21 cellular contexts compared by ENCODE assay signal in genomic region chr5:151449836-151450235, GRCh38. TPM values are rescaled to one million over a fixed set of nuclear protein-coding genes. Genes with fewer than 3 reads are reported as not detected.
A peak's percentile ranks its signal among the peaks of the same experiment; 100 is the strongest.
DNase-seq lines count a peak whose midpoint lies in the region; ATAC-seq, FAIRE-seq and TF ChIP-seq lines count a peak whose summit lies in the region.
"Had no signal": no experiment of that assay in that cellular context is flagged by ENCODE, and none has a peak within 500 bp of the region (broad histone marks: within the 10 kb centered on the region; RNA-seq: fewer than 3 reads in every experiment).

No MANE protein-coding gene starts in this region.

- CTCF ChIA-PET in H1 (lab: Charles Lee; ENCODE audit: partially characterized antibody), result interaction anchor here (0.7 to 8.0 kb wide), 13 partner anchors 11 to 314 kb away, joined by 3 to 136 read pairs (median 4); no protein-coding TSS in a partner anchor

- no peak for DNase-seq in GM12892 (ENCODE audit: insufficient read length)
- peak; percentile 85 for DNase-seq in NCI-H524 treated with DMSO at 0.1 percent for 48 hours (lab: John Stamatoyannopoulos, UW)
- no peak for DNase-seq in H1 (ENCODE audit: low read depth in 1 of 2, low spot score in 2 of 2)
- DNase-seq in smooth muscle cell (lab: John Stamatoyannopoulos, UW; ENCODE audit: unreplicated experiment), result no peak
- DNase-seq in SKM-1 (lab: John Stamatoyannopoulos, UW; ENCODE audit: unreplicated experiment), result no peak
- DNase-seq: activated CD4-positive, alpha-beta T cell treated with anti-CD3 and anti-CD28 coated beads for 48 hours; activated naive CD4-positive, alpha-beta T cell; activated T-cell treated with anti-CD3 and anti-CD28 coated beads, Interleukin-2, amount 50 U/mL, for 4 hours; cerebellar nuclear complex; midbrain; natural killer cell; NCI-H2029; NCI-H2227 treated with DMSO at 0.1 percent for 48 hours; NCI-H82; stimulated activated CD4-positive, alpha-beta T cell treated with anti-CD3 and anti-CD28 coated beads, Interleukin-4, amount 100 ng/mL, for 1 hour; substantia nigra; upper lobe of right lung had no signal

- peak; percentile 50 for FAIRE-seq in GM12892 (lab: Jason Lieb, UNC)
- FAIRE-seq in H1 (lab: Jason Lieb, UNC), result no peak

- H3K79me1 ChIP-seq in H1 (ENCODE audit: low read depth, low read length), result 0 out of 2 replicates have a peak, but pooled peaks cover 3% of the 10 kb centered on the region

- no peak overlapping the region for H2BK5ac ChIP-seq in H1 (ENCODE audit: low read depth, low read length)

- H3K4me3 ChIP-seq in H1 (ENCODE audit: extremely low read depth in 1 of 4, insufficient read depth in 2 of 4, low read depth in 3 of 4, low read length in 4 of 4) (no peak overlapping the region), smooth muscle cell (no peak overlapping the region)
- H3K4me3 ChIP-seq: GM23338, upper lobe of right lung had no signal

- no peak for ATAC-seq in HG03565 (IDR thresholded peaks at IDR 0.05; ENCODE audit: unreplicated experiment)
- ATAC-seq in GM18505 (IDR thresholded peaks at IDR 0.05; ENCODE audit: unreplicated experiment), result no peak
- ATAC-seq: activated T-cell treated with anti-CD3 and anti-CD28 coated beads, Interleukin-2, amount 50 U/mL, for 4 hours; GM23338; natural killer cell; upper lobe of right lung had no signal

- H4K8ac ChIP-seq in H1 (ENCODE audit: extremely low read depth, insufficient read depth, low read length), result no peak overlapping the region

- H4K20me1 ChIP-seq in H1 (replicated peaks in 1 of 2; ENCODE audit: control insufficient read depth in 1 of 2, insufficient read depth in 2 of 2, low read length in 2 of 2) (no peaks in the 10 kb centered on the region), smooth muscle cell (ENCODE audit: low read depth) (peaks cover 13% of the 10 kb centered on the region)

- no peak for TF ChIP-seq CTCF in H1 (IDR thresholded peaks at IDR 0.05; ENCODE audit: control extremely low read depth in 1 of 3, insufficient read depth in 1 of 3, low read depth in 1 of 3, low read length in 3 of 3)
- no peak for TF ChIP-seq CTCF in smooth muscle cell (IDR thresholded peaks at IDR 0.05; ENCODE audit: borderline replicate concordance, insufficient read depth, poor library complexity, severe bottlenecking)

- TF ChIP-seq POLR2A in GM12892 (IDR thresholded peaks at IDR 0.05; ENCODE audit: low read depth, low read length) (no peak), H1 (IDR thresholded peaks at IDR 0.05; ENCODE audit: control extremely low read depth in 1 of 2, low read depth in 2 of 2, low read length in 2 of 2) (no peak), GM18505 (IDR thresholded peaks at IDR 0.05; ENCODE audit: borderline replicate concordance, extremely low read depth, insufficient read depth, insufficient read length) (no peak)

- H3K18ac ChIP-seq in H1 (ENCODE audit: extremely low read depth, low read length), result no peak overlapping the region

- POLR2A ChIA-PET in H1 (lab: Charles Lee; ENCODE audit: partially characterized antibody), result interaction anchor here (1.1 kb wide), 1 partner anchor 10 kb away, joined by 3 read pairs; no protein-coding TSS in a partner anchor

- H4K91ac ChIP-seq in H1 (replicated peaks; ENCODE audit: insufficient read length, low read length), result no peak overlapping the region

- no peak overlapping the region for H3K4ac ChIP-seq in H1 (replicated peaks; ENCODE audit: insufficient read length, low read depth, low read length)

- H3K36me3 ChIP-seq in H1 (ENCODE audit: control insufficient read depth in 2 of 4, insufficient read depth in 4 of 4, low read length in 3 of 4) (no peaks in the 10 kb centered on the region), smooth muscle cell (ENCODE audit: low read depth) (no peaks in the 10 kb centered on the region)
- H3K36me3 ChIP-seq: upper lobe of right lung had no signal

- no peak overlapping the region for H2BK20ac ChIP-seq in H1 (ENCODE audit: low read length)

- TF ChIP-seq RAD21 in H1 (IDR thresholded peaks at IDR 0.05 in 1 of 2, conservative IDR thresholded peaks at IDR 0.05 in 1 of 2; ENCODE audit: low read depth in 2 of 2, low read length in 2 of 2), result no peak

- H2BK120ac ChIP-seq in H1 (replicated peaks; ENCODE audit: low read depth, low read length), result no peak overlapping the region

- no peak overlapping the region for H2AFZ ChIP-seq in H1 (ENCODE audit: low read length)
- H2AFZ ChIP-seq in smooth muscle cell (ENCODE audit: low read depth), result no peak overlapping the region
- H2AFZ ChIP-seq: GM23338 had no signal

- H3K56ac ChIP-seq in H1 (replicated peaks; ENCODE audit: insufficient read length, low read depth, low read length), result no peak overlapping the region

- no peak overlapping the region for H3K27ac ChIP-seq in H1 (ENCODE audit: low read depth, low read length)
- no peak overlapping the region for H3K27ac ChIP-seq in smooth muscle cell (ENCODE audit: low read depth)
- H3K27ac ChIP-seq: RWPE1, upper lobe of right lung had no signal

- H2BK12ac ChIP-seq in H1 (ENCODE audit: low read depth, low read length), result peak overlapping the region; percentile 39; the same call in 1 of the 2 replicates

- H3F3A ChIP-seq in smooth muscle cell (ENCODE audit: low read depth), result peaks cover 24% of the 10 kb centered on the region

- no peak overlapping the region for H3K23ac ChIP-seq in H1 (ENCODE audit: insufficient read length)

- H3K27me3 ChIP-seq in H1 (replicated peaks in 1 of 4; ENCODE audit: control insufficient read depth in 3 of 4, extremely low read depth in 1 of 4, insufficient read depth in 3 of 4, low read length in 3 of 4) (no peaks in the 10 kb centered on the region), smooth muscle cell (ENCODE audit: low read depth) (no peaks in the 10 kb centered on the region)
- H3K27me3 ChIP-seq: upper lobe of right lung had no signal

- H2AK5ac ChIP-seq in H1 (ENCODE audit: low read depth, low read length), result 0 out of 2 replicates have a peak overlapping the region, but pooled peaks have one; percentile 58

- WGBS in H1 (ENCODE audit: extremely low coverage in 1 of 2, insufficient coverage in 1 of 2, insufficient read length in 1 of 2, insufficient replicate concordance in 2 of 2, low coverage in 1 of 2, low lambda C conversion rate in 2 of 2, missing lambda C conversion rate in 1 of 2), 2 experiments, result 89% methylated on average over 5 of the region's 5 CpGs; no CpG with 5 or more reads in 1 of the 2 experiments
- WGBS in smooth muscle cell (ENCODE audit: low lambda C conversion rate), result 100% methylated on average over 5 of the region's 5 CpGs

- TF ChIP-seq EP300 in H1 (IDR thresholded peaks at IDR 0.05; ENCODE audit: borderline replicate concordance in 1 of 2, low read depth in 2 of 2, low read length in 2 of 2), result no peak

- no peak overlapping the region for H3K14ac ChIP-seq in H1 (ENCODE audit: insufficient read length)

- H3K4me2 ChIP-seq in H1 (ENCODE audit: insufficient read depth in 1 of 2, low read depth in 2 of 2, low read length in 2 of 2), result no peak overlapping the region
- H3K4me2 ChIP-seq in smooth muscle cell, result peak overlapping the region; percentile 99
- H3K4me2 ChIP-seq: GM23338 had no signal

- H4K5ac ChIP-seq in H1 (ENCODE audit: insufficient read length, low read depth, low read length), result no peak overlapping the region

- H3K9ac ChIP-seq in H1 (replicated peaks in 1 of 4; ENCODE audit: extremely low read depth in 1 of 4, low read depth in 3 of 4, low read length in 3 of 4), result no peak overlapping the region
- no peak overlapping the region for H3K9ac ChIP-seq in smooth muscle cell (ENCODE audit: low read depth)

- 0 out of 2 replicates have a peak overlapping the region, but pooled peaks have one; percentile 46 for H2BK15ac ChIP-seq in H1 (ENCODE audit: low read length)

- H3K23me2 ChIP-seq in H1 (ENCODE audit: low read depth, low read length), result peaks cover 8% of the 10 kb centered on the region

- H3K79me2 ChIP-seq in H1 (ENCODE audit: control insufficient read depth in 1 of 2, insufficient read depth in 2 of 2, low read length in 2 of 2), result 0 out of 4 replicates have a peak, but pooled peaks cover 0 to 3% of the 10 kb centered on the region in 2 experiments
- peaks cover 23% of the 10 kb centered on the region for H3K79me2 ChIP-seq in smooth muscle cell (ENCODE audit: low read depth)

- H3K9me3 ChIP-seq in H1 (ENCODE audit: insufficient read depth in 2 of 2, low read depth in 1 of 2, low read length in 1 of 2) (no peaks in the 10 kb centered on the region), smooth muscle cell (replicated peaks; ENCODE audit: low read depth) (no peaks in the 10 kb centered on the region)
- H3K9me3 ChIP-seq: upper lobe of right lung had no signal

- H3K4me1 ChIP-seq in H1 (replicated peaks in 1 of 4; ENCODE audit: control insufficient read depth in 3 of 4, insufficient read depth in 4 of 4, low read length in 3 of 4) (peaks cover 0 to 10% (median 4%) of the 10 kb centered on the region in 4 experiments; a peak in 4 of 7 replicates), smooth muscle cell (ENCODE audit: low read depth) (peaks cover 23% of the 10 kb centered on the region)
- H3K4me1 ChIP-seq: upper lobe of right lung had no signal

TF ChIP-seq in H1, 55 proteins besides CTCF, POLR2A, EP300 and RAD21 (continues in another document):
- TF ChIP-seq JUN (IDR thresholded peaks at IDR 0.05; ENCODE audit: low read depth, low read length) (no peak), ZNF274 (IDR thresholded peaks at IDR 0.05; ENCODE audit: borderline replicate concordance, extremely low read depth, low read length) (no peak), RXRA (IDR thresholded peaks at IDR 0.05; ENCODE audit: insufficient read depth, low read depth, low read length) (no peak), BRCA1 (IDR thresholded peaks at IDR 0.05; ENCODE audit: low read depth, low read length) (no peak), E2F6 (IDR thresholded peaks at IDR 0.05) (no peak), ASH2L (IDR thresholded peaks at IDR 0.05; ENCODE audit: low read length) (no peak)

RNA-seq across cellular contexts. Expression of gene SLC36A1, which starts 2.4 kb away (rescaled TPM):
- polyA plus RNA-seq in GM12892 (2012; ENCODE audit: missing spikeins), result 2.9 TPM
- total RNA-seq in H1 (2021; fragmentation: NEBNext Ultra II Directional; extraction: Animal tissue kit (Norgen Biotek cat#: 25700)), result 6.6 and 9.1 TPM in 2 replicates
- polyA plus RNA-seq in H1 (2011; rRNA removed) (9.6 and 13.3 TPM in 2 replicates), smooth muscle cell (6.9 and 8.3 TPM in 2 replicates)
- 8.5 TPM for polyA plus RNA-seq in H1 (2011; cell fraction: cytosol; rRNA removed)
- 23.6 TPM for polyA plus RNA-seq in H1 (2011; cell fraction: nucleus; rRNA removed)
- 4.6 to 6.2 TPM (median 5.4 TPM) in 4 replicates for polyA plus RNA-seq in H1 (2012, experiment 1 of 2)
- polyA plus RNA-seq in H1 (2012, experiment 2 of 2), result 2.6 TPM
- 7.7 TPM for polyA plus RNA-seq in H1 (2013, experiment 1 of 2)
- polyA plus RNA-seq in H1 (2013, experiment 2 of 2), result 6.7 TPM
- 22.6 and 27.2 TPM in 2 replicates for polyA minus RNA-seq in H1 (2011; rRNA and poly(A)+ RNA removed)
- 12.4 TPM for polyA minus RNA-seq in H1 (2011; cell fraction: cytosol; rRNA and poly(A)+ RNA removed)
- 18.1 TPM for polyA minus RNA-seq in H1 (2011; cell fraction: nucleus; rRNA and poly(A)+ RNA removed)
- total RNA-seq in smooth muscle cell, result 8.8 and 15.1 TPM in 2 replicates
